9 cellular contexts compared by ENCODE assay signal in the genomic region with DNA sequence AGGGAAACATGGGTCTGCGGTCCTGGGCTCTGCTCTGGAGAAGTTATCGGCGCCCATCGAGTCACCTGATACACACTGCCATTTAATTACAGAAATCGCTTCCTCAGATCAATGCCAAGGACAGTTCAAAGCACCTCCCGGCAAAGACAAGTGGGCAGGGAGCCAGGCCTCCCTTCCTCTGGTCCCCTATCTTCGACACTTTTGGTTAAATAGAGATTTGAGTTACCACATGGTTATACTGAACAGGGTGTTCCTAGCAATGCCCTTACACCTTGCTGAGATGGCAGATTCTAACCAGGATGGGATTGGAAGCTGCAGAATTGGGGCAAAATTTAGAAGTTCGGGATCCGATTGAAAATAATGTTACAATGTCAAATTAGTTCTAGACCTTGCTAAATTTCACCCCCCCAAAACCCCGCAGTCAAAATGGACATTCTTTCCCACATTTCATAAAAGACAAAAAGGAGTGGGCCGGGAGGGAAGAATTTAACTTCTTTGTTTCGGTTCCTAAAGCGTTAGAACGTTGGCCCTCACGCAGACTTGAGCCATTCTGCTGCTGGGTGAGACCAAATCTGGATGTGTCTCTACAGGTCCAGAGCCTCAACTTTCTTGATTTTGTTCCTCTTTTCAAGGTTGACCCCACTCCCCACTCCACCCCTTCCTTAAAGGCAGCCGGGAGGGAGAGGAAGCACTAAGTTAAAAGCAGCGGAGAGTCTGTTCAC.
DNase-seq lines count a peak whose midpoint lies in the region; ATAC-seq and TF ChIP-seq lines count a peak whose summit lies in the region.
"Had no signal": no experiment of that assay in that cellular context is flagged by ENCODE, and none has a peak within 500 bp of the region (broad histone marks: within the 10 kb centered on the region; RNA-seq: fewer than 3 reads in every experiment).

No MANE protein-coding gene starts in this region.

- ATAC-seq in HG03103 (IDR thresholded peaks at IDR 0.05; ENCODE audit: low read depth, unreplicated experiment) (peak; percentile 15), HG03159 (IDR thresholded peaks at IDR 0.05; ENCODE audit: unreplicated experiment) (no peak)

- in situ Hi-C loops in brain microvascular endothelial cell (cut with HindIII; ENCODE audit: low pct_ligation_motif_present, low sequenced_read_pairs), result no loop called here

- H3K9me3 ChIP-seq in BLaER1 treated with 17β-estradiol and CSF1 and Interleukin-3, amounts not matched to agents 10 nM and 100 nM (replicated peaks in 1 of 11), result peaks cover 26 to 38% (median 32%) of the 10 kb centered on the region in 11 experiments
- no peaks in the 10 kb centered on the region for H3K9me3 ChIP-seq in mucosa of rectum (ENCODE audit: control insufficient read depth in 2 of 2, low read length in 2 of 2)

- peaks cover 0 to 12% (median 6%) of the 10 kb centered on the region in 10 experiments; a peak in 14 of 20 replicates for H3K4me1 ChIP-seq in BLaER1 treated with 17β-estradiol and CSF1 and Interleukin-3, amounts not matched to agents 10 nM and 100 nM
- H3K4me1 ChIP-seq in mucosa of rectum (ENCODE audit: control insufficient read depth in 2 of 2, insufficient read depth in 2 of 2, low read length in 2 of 2), result peaks cover 3 to 6% of the 10 kb centered on the region in 2 donors

- H3K27me3 ChIP-seq in BLaER1 treated with 17β-estradiol and CSF1 and Interleukin-3, amounts not matched to agents 10 nM and 100 nM, result peaks cover 57 to 61% (median 60%) of the 10 kb centered on the region in 11 experiments
- peaks cover 50% of the 10 kb centered on the region for H3K27me3 ChIP-seq in brain microvascular endothelial cell (replicated peaks)
- H3K27me3 ChIP-seq in mucosa of rectum (ENCODE audit: control insufficient read depth in 2 of 2, insufficient read depth in 2 of 2, low read length in 2 of 2), result peaks cover 52 to 61% of the 10 kb centered on the region in 2 donors

- peak overlapping the region in 10 of 11 experiments; percentile 39 to 86 (median 67); a peak in 19 of 22 replicates for H3K4me2 ChIP-seq in BLaER1 treated with 17β-estradiol and CSF1 and Interleukin-3, amounts not matched to agents 10 nM and 100 nM

- H3K27ac ChIP-seq in BLaER1 treated with 17β-estradiol and CSF1 and Interleukin-3, amounts not matched to agents 10 nM and 100 nM, result no peak overlapping the region
- H3K27ac ChIP-seq in brain microvascular endothelial cell (no peak overlapping the region), mucosa of rectum (ENCODE audit: low read depth in 2 of 2, low read length in 2 of 2) (no peak overlapping the region)
- H3K27ac ChIP-seq: VCaP had no signal

- no peak overlapping the region for H3K9ac ChIP-seq in BLaER1 treated with 17β-estradiol and CSF1 and Interleukin-3, amounts not matched to agents 10 nM and 100 nM
- no peak overlapping the region for H3K9ac ChIP-seq in mucosa of rectum (ENCODE audit: low read depth in 1 of 2, low read length in 2 of 2)

- no peaks in the 10 kb centered on the region for H3K36me3 ChIP-seq in BLaER1 treated with 17β-estradiol and CSF1 and Interleukin-3, amounts not matched to agents 10 nM and 100 nM
- H3K36me3 ChIP-seq in brain microvascular endothelial cell (replicated peaks), result no peaks in the 10 kb centered on the region
- H3K36me3 ChIP-seq in mucosa of rectum (ENCODE audit: control insufficient read depth in 2 of 2, insufficient read depth in 2 of 2, low read length in 2 of 2), result no peaks in the 10 kb centered on the region

- TF ChIP-seq CTCF in brain microvascular endothelial cell (IDR thresholded peaks at IDR 0.05; ENCODE audit: low read depth, low read length, missing control alignments), result no peak

- no peak for DNase-seq in brain microvascular endothelial cell
- DNase-seq in activated CD4-positive, CD25-positive, alpha-beta regulatory T cell (lab: John Stamatoyannopoulos, UW), result no peak
- no peak for DNase-seq in NCI-H69 (lab: John Stamatoyannopoulos, UW)
- DNase-seq in NCI-H2081 treated with DMSO at 0.1 percent for 48 hours (lab: John Stamatoyannopoulos, UW), result no peak

- peak overlapping the region in 5 of 10 experiments; percentile 30 to 57 (median 43); a peak in 9 of 20 replicates for H3K4me3 ChIP-seq in BLaER1 treated with 17β-estradiol and CSF1 and Interleukin-3, amounts not matched to agents 10 nM and 100 nM
- H3K4me3 ChIP-seq in brain microvascular endothelial cell (ENCODE audit: low read depth, low read length) (peak overlapping the region; percentile 42), mucosa of rectum (ENCODE audit: low read length in 2 of 2) (peak overlapping the region; percentile 24 to 62)

- peaks cover 0 to 26% (median 5%) of the 10 kb centered on the region in 11 experiments; a peak in 9 of 22 replicates for H4K20me1 ChIP-seq in BLaER1 treated with 17β-estradiol and CSF1 and Interleukin-3, amounts not matched to agents 10 nM and 100 nM
